ENCODE assay signal across 1 cellular context in genomic region chr9:112764837-112765236, GRCh38.
TF ChIP-seq lines count a peak whose summit lies in the region.

No MANE protein-coding gene starts in this region.

TF ChIP-seq in K562, 482 proteins besides CTCF, POLR2A, EP300 and RAD21:
- TF ChIP-seq TOE1 (IDR thresholded peaks at IDR 0.05; ENCODE audit: borderline replicate concordance) (peak; percentile 58; the same call in 1 of the 2 replicates), TOE1 (CRISPR knock-in tag; IDR thresholded peaks at IDR 0.05; ENCODE audit: borderline replicate concordance, low read depth) (no peak), USF2 (CRISPR knock-in tag; IDR thresholded peaks at IDR 0.05) (peak; percentile 82), ZNF224 (CRISPR knock-in tag; IDR thresholded peaks at IDR 0.05) (no peak), CBFA2T2 (conservative IDR thresholded peaks at IDR 0.05) (peak; percentile 15), USF1 (CRISPR knock-in tag; IDR thresholded peaks at IDR 0.05) (peak; percentile 82), RAD51 (IDR thresholded peaks at IDR 0.05; ENCODE audit: borderline replicate concordance, low read depth) (peak; percentile 78), FOXK1 (CRISPR knock-in tag; IDR thresholded peaks at IDR 0.05; ENCODE audit: borderline replicate concordance) (peak; percentile 38; the same call in 1 of the 2 replicates), ZNF253 (CRISPR knock-in tag; conservative IDR thresholded peaks at IDR 0.05) (no peak), PHB2 (IDR thresholded peaks at IDR 0.05; ENCODE audit: low read depth) (no peak), RBM22 (IDR thresholded peaks at IDR 0.05; ENCODE audit: low read depth, low read length, poor library complexity, severe bottlenecking) (no peak), BRD4 (IDR thresholded peaks at IDR 0.05) (no peak), SNRNP70 (optimal IDR thresholded peaks at IDR 0.05; ENCODE audit: low read depth, low read length) (no peak), DMBX1 (CRISPR knock-in tag; IDR thresholded peaks at IDR 0.05; ENCODE audit: borderline replicate concordance) (no peak), BHLHE40 (IDR thresholded peaks at IDR 0.05; ENCODE audit: low read length) (peak; percentile 80), TCF15 (CRISPR knock-in tag; IDR thresholded peaks at IDR 0.05) (no peak), ADNP (tag; IDR thresholded peaks at IDR 0.05) (no peak), HBP1 (CRISPR knock-in tag; IDR thresholded peaks at IDR 0.05) (no peak), LCOR (CRISPR knock-in tag; IDR thresholded peaks at IDR 0.05) (no peak), SPI1 (IDR thresholded peaks at IDR 0.05; ENCODE audit: borderline replicate concordance, low read depth, low read length) (peak; percentile 30; the same call in 1 of the 2 replicates), ARID1B (IDR thresholded peaks at IDR 0.05) (no peak), CCNT2 (IDR thresholded peaks at IDR 0.05; ENCODE audit: borderline replicate concordance, extremely low read depth, insufficient read length, low read depth, low read length) (no peak)
- TF ChIP-seq, protein P1, sequence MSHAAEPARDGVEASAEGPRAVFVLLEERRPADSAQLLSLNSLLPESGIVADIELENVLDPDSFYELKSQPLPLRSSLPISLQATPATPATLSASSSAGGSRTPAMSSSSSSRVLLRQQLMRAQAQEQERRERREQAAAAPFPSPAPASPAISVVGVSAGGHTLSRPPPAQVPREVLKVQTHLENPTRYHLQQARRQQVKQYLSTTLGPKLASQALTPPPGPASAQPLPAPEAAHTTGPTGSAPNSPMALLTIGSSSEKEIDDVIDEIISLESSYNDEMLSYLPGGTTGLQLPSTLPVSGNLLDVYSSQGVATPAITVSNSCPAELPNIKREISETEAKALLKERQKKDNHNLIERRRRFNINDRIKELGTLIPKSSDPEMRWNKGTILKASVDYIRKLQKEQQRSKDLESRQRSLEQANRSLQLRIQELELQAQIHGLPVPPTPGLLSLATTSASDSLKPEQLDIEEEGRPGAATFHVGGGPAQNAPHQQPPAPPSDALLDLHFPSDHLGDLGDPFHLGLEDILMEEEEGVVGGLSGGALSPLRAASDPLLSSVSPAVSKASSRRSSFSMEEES (CRISPR knock-in tag; IDR thresholded peaks at IDR 0.05), result peak; percentile 81
- TF ChIP-seq, protein P2, sequence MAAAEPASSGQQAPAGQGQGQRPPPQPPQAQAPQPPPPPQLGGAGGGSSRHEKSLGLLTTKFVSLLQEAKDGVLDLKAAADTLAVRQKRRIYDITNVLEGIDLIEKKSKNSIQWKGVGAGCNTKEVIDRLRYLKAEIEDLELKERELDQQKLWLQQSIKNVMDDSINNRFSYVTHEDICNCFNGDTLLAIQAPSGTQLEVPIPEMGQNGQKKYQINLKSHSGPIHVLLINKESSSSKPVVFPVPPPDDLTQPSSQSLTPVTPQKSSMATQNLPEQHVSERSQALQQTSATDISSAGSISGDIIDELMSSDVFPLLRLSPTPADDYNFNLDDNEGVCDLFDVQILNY (CRISPR knock-in tag; IDR thresholded peaks at IDR 0.05), result no peak
